12 cellular contexts compared by ENCODE assay signal in genomic region chr1:24903011-24903461, GRCh38. TPM values are rescaled to one million over a fixed set of nuclear protein-coding genes. Genes with fewer than 3 reads are reported as not detected.
DNase-seq lines count a peak whose midpoint lies in the region; ATAC-seq lines count a peak whose summit lies in the region.
"Had no signal": no experiment of that assay in that cellular context is flagged by ENCODE, and none has a peak within 500 bp of the region (broad histone marks: within the 10 kb centered on the region; RNA-seq: fewer than 3 reads in every experiment).

No MANE protein-coding gene starts in this region.

- H3K27me3 Mint-ChIP-seq in stimulated activated naive CD8-positive, alpha-beta T cell treated with anti-CD3 and anti-CD28 coated beads, Interleukin-15, amount 100 ng/mL, for 72 hours: no peaks in the 10 kb centered on the region
- H3K27me3 Mint-ChIP-seq in activated naive CD4-positive, alpha-beta T cell treated with anti-CD3 and anti-CD28 coated beads for 36 hours (ENCODE audit: low read depth): no peaks in the 10 kb centered on the region

- H3K27ac Mint-ChIP-seq in stimulated activated naive CD8-positive, alpha-beta T cell treated with anti-CD3 and anti-CD28 coated beads, Interleukin-15, amount 100 ng/mL, for 72 hours: peak overlapping the region in 1 of 2 donors; percentile 95
- peak overlapping the region; percentile 59 for H3K27ac Mint-ChIP-seq in activated naive CD4-positive, alpha-beta T cell treated with anti-CD3 and anti-CD28 coated beads for 36 hours

- H3K9me3 Mint-ChIP-seq in stimulated activated naive CD8-positive, alpha-beta T cell treated with anti-CD3 and anti-CD28 coated beads, Interleukin-15, amount 100 ng/mL, for 72 hours: no peaks in the 10 kb centered on the region
- no peaks in the 10 kb centered on the region for H3K9me3 Mint-ChIP-seq in activated naive CD4-positive, alpha-beta T cell treated with anti-CD3 and anti-CD28 coated beads for 36 hours

- peaks cover 42% of the 10 kb centered on the region for H3K36me3 Mint-ChIP-seq in activated naive CD4-positive, alpha-beta T cell treated with anti-CD3 and anti-CD28 coated beads for 36 hours (ENCODE audit: low read depth)

- intact Hi-C loops in activated naive CD4-positive, alpha-beta T cell treated with anti-CD3 and anti-CD28 coated beads for 36 hours (cut with micrococcal nuclease): no loop called here

- no peak for ATAC-seq in stimulated activated naive CD8-positive, alpha-beta T cell treated with anti-CD3 and anti-CD28 coated beads, Interleukin-15, Interleukin-2, amounts not matched to agents 100 U/mL and 50 U/mL, for 24 hours
- ATAC-seq in stimulated activated naive CD8-positive, alpha-beta T cell treated with anti-CD3 and anti-CD28 coated beads, Interleukin-15, amount 100 ng/mL, for 72 hours: no peak
- ATAC-seq: Right ventricle myocardium inferior had no signal

- peaks cover 94% of the 10 kb centered on the region for H3K4me1 Mint-ChIP-seq in stimulated activated naive CD8-positive, alpha-beta T cell treated with anti-CD3 and anti-CD28 coated beads, Interleukin-15, amount 100 ng/mL, for 72 hours
- H3K4me1 Mint-ChIP-seq in activated naive CD4-positive, alpha-beta T cell treated with anti-CD3 and anti-CD28 coated beads for 36 hours (ENCODE audit: low read depth): peaks cover 27% of the 10 kb centered on the region

- H3K4me3 Mint-ChIP-seq in stimulated activated naive CD8-positive, alpha-beta T cell treated with anti-CD3 and anti-CD28 coated beads, Interleukin-15, amount 100 ng/mL, for 72 hours: no peak overlapping the region
- no peak overlapping the region for H3K4me3 Mint-ChIP-seq in activated naive CD4-positive, alpha-beta T cell treated with anti-CD3 and anti-CD28 coated beads for 36 hours

- DNase-seq in stimulated activated naive CD8-positive, alpha-beta T cell treated with anti-CD3 and anti-CD28 coated beads, Interleukin-15, Interleukin-2, amounts not matched to agents 100 U/mL and 50 U/mL, for 24 hours: peak; percentile 9
- no peak for DNase-seq in stimulated activated naive CD8-positive, alpha-beta T cell treated with anti-CD3 and anti-CD28 coated beads, Interleukin-15, amount 100 ng/mL, for 72 hours
- DNase-seq in activated naive CD4-positive, alpha-beta T cell treated with anti-CD3 and anti-CD28 coated beads for 36 hours: peak; percentile 8
- DNase-seq in mesenteric fat pad (ENCODE audit: low spot score) (peak; percentile 47), GM19240 (ENCODE audit: insufficient read length, low spot score) (no peak), SW 1271 (lab: John Stamatoyannopoulos, UW) (no peak), GF-D8 (lab: John Stamatoyannopoulos, UW) (no peak)
- DNase-seq: BE2C, mesendoderm, NCI-H146, NCI-H226 had no signal

- CTCF ChIA-PET in activated naive CD4-positive, alpha-beta T cell treated with anti-CD3 and anti-CD28 coated beads for 36 hours (lab: Charles Lee): no interaction called here

RNA-seq across cellular contexts. Expression of gene RUNX3, which starts 27.0 kb away (rescaled TPM):
- 10 to 100 TPM; 72.3 to 83.8 TPM for total RNA-seq in activated naive CD4-positive, alpha-beta T cell treated with anti-CD3 and anti-CD28 coated beads for 36 hours
- 3.4 TPM for total RNA-seq in mesenteric fat pad

Comparison
In these comparisons a context has a peak if more than half of its experiments do, and no peak if none do; other contexts are left out.
1. DNase-seq: peak in stimulated activated naive CD8-positive, alpha-beta T cell treated with anti-CD3 and anti-CD28 coated beads, Interleukin-15, Interleukin-2, amounts not matched to agents 100 U/mL and 50 U/mL, for 24 hours (single experiment), activated naive CD4-positive, alpha-beta T cell treated with anti-CD3 and anti-CD28 coated beads for 36 hours (single experiment) and mesenteric fat pad (single experiment); none in stimulated activated naive CD8-positive, alpha-beta T cell treated with anti-CD3 and anti-CD28 coated beads, Interleukin-15, amount 100 ng/mL, for 72 hours (0 of 2), GM19240 (single experiment), SW 1271 (0 of 2) and GF-D8 (single experiment).
2. RNA of gene RUNX3, which starts 27.0 kb away (total RNA-seq): 72.3 to 83.8 TPM in activated naive CD4-positive, alpha-beta T cell treated with anti-CD3 and anti-CD28 coated beads for 36 hours; 3.4 TPM in mesenteric fat pad (single experiment); every median in the first group is over 10 times any median in the second.